8 cellular contexts compared by ENCODE assay signal in the genomic region with DNA sequence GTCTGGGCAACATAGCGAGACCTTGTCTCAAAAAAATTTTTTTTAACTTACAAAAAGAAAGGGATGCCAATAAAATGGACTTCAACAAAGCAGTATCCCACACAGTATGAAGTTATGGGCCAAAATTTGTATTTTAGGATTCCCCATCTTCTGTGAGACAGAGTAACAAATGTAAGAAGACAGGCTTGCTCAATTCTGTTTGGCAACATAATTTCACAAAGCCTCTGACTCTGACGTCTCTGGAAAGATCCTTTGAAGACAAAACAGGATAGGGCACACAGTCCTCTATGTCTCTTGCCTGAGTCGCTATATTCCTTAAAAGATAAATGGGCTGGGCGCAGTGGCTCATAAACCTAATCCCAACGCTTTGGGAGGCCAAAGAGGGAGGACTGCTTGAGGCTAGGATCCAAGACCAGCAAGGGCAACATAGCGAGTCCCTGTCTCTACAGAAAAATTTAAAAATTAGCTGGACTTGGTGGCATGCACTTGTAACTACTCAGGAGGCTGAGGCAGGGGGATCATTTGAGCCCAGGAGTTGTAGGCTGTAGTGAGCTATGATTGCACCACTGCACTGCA. TPM values are rescaled to one million over a fixed set of nuclear protein-coding genes. Genes with fewer than 3 reads are reported as not detected.
DNase-seq lines count a peak whose midpoint lies in the region; ATAC-seq, FAIRE-seq and TF ChIP-seq lines count a peak whose summit lies in the region.

No MANE protein-coding gene starts in this region.

- H3K4me1 ChIP-seq in HAP-1, result peaks cover 6% of the 10 kb centered on the region
- H3K4me1 ChIP-seq in gastroesophageal sphincter, result peaks cover 4 to 37% (median 11%) of the 10 kb centered on the region in 3 donors

- H3K9me3 ChIP-seq in HAP-1, result no peaks in the 10 kb centered on the region
- H3K9me3 ChIP-seq in WERI-Rb-1 (ENCODE audit: severe bottlenecking), result no peaks in the 10 kb centered on the region
- no peaks in the 10 kb centered on the region for H3K9me3 ChIP-seq in gastroesophageal sphincter

- no peak for FAIRE-seq in urothelium cell line (lab: Jason Lieb, UNC)

- H3K27ac ChIP-seq in WERI-Rb-1, result peak overlapping the region; percentile 85
- H3K27ac ChIP-seq in gastroesophageal sphincter, result peak overlapping the region; percentile 98 to 99 (median 98)
- H3K27ac ChIP-seq in skin epidermis, result peak overlapping the region in 20 of 21 experiments; percentile 18 to 94 (median 88)

- H3K36me3 ChIP-seq in HAP-1 (replicated peaks) (no peaks in the 10 kb centered on the region; the same call in none of the 2 replicates), WERI-Rb-1 (peaks cover 12% of the 10 kb centered on the region), gastroesophageal sphincter (no peaks in the 10 kb centered on the region)

- H3K4me3 ChIP-seq in HAP-1, result peak overlapping the region; percentile 69
- peak overlapping the region; percentile 72 for H3K4me3 ChIP-seq in WERI-Rb-1 (ENCODE audit: low read depth, low read length)
- H3K4me3 ChIP-seq in gastroesophageal sphincter, result peak overlapping the region; percentile 52 to 83
- peak overlapping the region; percentile 61 to 99 (median 84) for H3K4me3 ChIP-seq in skin epidermis

- in situ Hi-C loops in HAP-1 (cut with MboI; ENCODE audit: low sequenced_read_pairs), result no loop called here

- WGBS in gastroesophageal sphincter (ENCODE audit: low coverage in 1 of 2), 2 donors, result 33 to 46% methylated on average over 3 to 4 of the region's 6 CpGs

- TF ChIP-seq CTCF in WERI-Rb-1 (IDR thresholded peaks at IDR 0.05; ENCODE audit: low read depth, low read length) (no peak), gastroesophageal sphincter (IDR thresholded peaks at IDR 0.05) (no peak)

- ATAC-seq in gastroesophageal sphincter, result no peak

- DNase-seq in HAP-1 (ENCODE audit: low spot score in 2 of 2) (no peak), WERI-Rb-1 (no peak), T-helper 9 cell (no peak), urothelium cell line (ENCODE audit: low spot score) (no peak), NCI-H526 (lab: John Stamatoyannopoulos, UW) (no peak), T1000 (lab: John Stamatoyannopoulos, UW) (no peak)

- no peak for TF ChIP-seq POLR2A in gastroesophageal sphincter (IDR thresholded peaks at IDR 0.05)

- H3K27me3 ChIP-seq in HAP-1 (ENCODE audit: low read depth), result no peaks in the 10 kb centered on the region
- H3K27me3 ChIP-seq in WERI-Rb-1 (ENCODE audit: insufficient read depth, low read depth, severe bottlenecking), result no peaks in the 10 kb centered on the region
- no peaks in the 10 kb centered on the region for H3K27me3 ChIP-seq in gastroesophageal sphincter

- TF ChIP-seq EP300 in gastroesophageal sphincter (IDR thresholded peaks at IDR 0.05), result no peak

RNA-seq across cellular contexts. Expression of a gene that starts 1.1 kb away (rescaled TPM):
- total RNA-seq in gastroesophageal sphincter, result 10 to 100 TPM in 2 of 4 donors, 1 to 10 TPM in 2; 7.5 to 11.3 (median 9.4) TPM

RNA-seq across cellular contexts. Expression of a gene that starts 15.7 kb away (rescaled TPM):
- 10 to 100 TPM in 1 of 4 donors, 1 to 10 TPM in 3; 4.4 to 14.0 (median 7.2) TPM for total RNA-seq in gastroesophageal sphincter

RNA-seq across cellular contexts. Expression of a gene that starts 19.6 kb away (rescaled TPM):
- 100 to 1,000 TPM in 3 of 4 donors, 10 to 100 TPM in 1; 99.1 to 157 (median 117) TPM for total RNA-seq in gastroesophageal sphincter

RNA-seq across cellular contexts. Expression of a gene that starts 34.3 kb away (rescaled TPM):
- 10 to 100 TPM; 56.3 to 59.8 (median 57.5) TPM for total RNA-seq in gastroesophageal sphincter

RNA-seq across cellular contexts. Expression of a gene that starts 49.3 kb away (rescaled TPM):
- not detected for total RNA-seq in gastroesophageal sphincter
